In genomic region chr20:50450961-50451752, GRCh38 we compare ENCODE assay signal across 8 cellular contexts. TPM values are rescaled to one million over a fixed set of nuclear protein-coding genes. Genes with fewer than 3 reads are reported as not detected.
DNase-seq lines count a peak whose midpoint lies in the region; ATAC-seq lines count a peak whose summit lies in the region.

No MANE protein-coding gene starts in this region.

- no peaks in the 10 kb centered on the region for H3K36me3 ChIP-seq in trophoblast cell (ENCODE audit: control insufficient read depth in 1 of 2, insufficient read depth in 2 of 2, low read length in 2 of 2)

- H4K91ac ChIP-seq in trophoblast cell (ENCODE audit: low read depth, low read length), result peak overlapping the region; percentile 50

- H2AK5ac ChIP-seq in trophoblast cell (ENCODE audit: low read length), result no peak overlapping the region

- peak overlapping the region; percentile 39 for H2BK120ac ChIP-seq in trophoblast cell (ENCODE audit: insufficient read depth, low read length, poor library complexity)

- H2BK5ac ChIP-seq in trophoblast cell (ENCODE audit: low read depth, low read length, poor library complexity), result peak overlapping the region; percentile 58

- no peaks in the 10 kb centered on the region for H3K27me3 ChIP-seq in trophoblast cell (ENCODE audit: insufficient read depth, low read length)

- no peak overlapping the region for H3K4me3 ChIP-seq in trophoblast cell (ENCODE audit: low read depth, low read length)

- H3K79me2 ChIP-seq in trophoblast cell (ENCODE audit: control insufficient read depth, insufficient read depth, low read length, poor library complexity), result no peaks in the 10 kb centered on the region

- H3K4me1 ChIP-seq in trophoblast cell (ENCODE audit: control insufficient read depth in 1 of 2, insufficient read depth in 2 of 2, low read length in 2 of 2), result peaks cover 13 to 18% of the 10 kb centered on the region in 2 experiments

- H3K14ac ChIP-seq in trophoblast cell (ENCODE audit: low read length), result peak overlapping the region; percentile 41

- H3K9ac ChIP-seq in trophoblast cell (ENCODE audit: low read length), result no peak overlapping the region

- intact Hi-C loops in posterior vena cava (cut with DNase I), result no loop called here

- peaks cover 2% of the 10 kb centered on the region for H3K9me3 ChIP-seq in trophoblast cell (ENCODE audit: insufficient read depth, low read depth, low read length)

- H2BK12ac ChIP-seq in trophoblast cell (ENCODE audit: low read length), result peak overlapping the region; percentile 25

- H3K23ac ChIP-seq in trophoblast cell (ENCODE audit: low read length), result no peak overlapping the region

- no CpG with 5 or more reads among the region's 19 CpGs for WGBS in trophoblast cell (ENCODE audit: extremely low coverage, insufficient coverage, insufficient read length)

- H3K4me2 ChIP-seq in trophoblast cell (ENCODE audit: low read length), result peak overlapping the region; percentile 54

- peak; percentile 53 to 55 for ATAC-seq in activated CD4-positive, CD25-positive, alpha-beta regulatory T cell treated with anti-CD3 and anti-CD28 coated beads, Interleukin-2, amount 50 U/mL, for 24 hours
- ATAC-seq in HG02623 (IDR thresholded peaks at IDR 0.05; ENCODE audit: unreplicated experiment), result peak; percentile 73
- ATAC-seq in esophagus mucosa, result peak; percentile 34

- H4K8ac ChIP-seq in trophoblast cell (ENCODE audit: low read depth, low read length), result no peak overlapping the region

- no peak overlapping the region for H3K4ac ChIP-seq in trophoblast cell (ENCODE audit: low read depth, low read length)

- H3K18ac ChIP-seq in trophoblast cell (ENCODE audit: low read length), result no peak overlapping the region

- DNase-seq in activated CD4-positive, CD25-positive, alpha-beta regulatory T cell treated with anti-CD3 and anti-CD28 coated beads, Interleukin-2, amount 50 U/mL, for 72 hours, result no peak
- DNase-seq in NOMO-1 treated with dmso at 0.1 percent for 144 hours (lab: John Stamatoyannopoulos, UW; ENCODE audit: unreplicated experiment) (peak; percentile 83), trophoblast cell (peak; percentile 86 to 89), posterior vena cava (ENCODE audit: low spot score) (no peak), mesenteric fat pad (ENCODE audit: low spot score) (no peak)

- peaks cover 15% of the 10 kb centered on the region for H3K79me1 ChIP-seq in trophoblast cell (ENCODE audit: low read length)

- no peak overlapping the region for H4K12ac ChIP-seq in trophoblast cell (ENCODE audit: low read depth, low read length)

- peak overlapping the region; percentile 44 for H3K27ac ChIP-seq in trophoblast cell (ENCODE audit: low read depth, low read length)

- H2AFZ ChIP-seq in trophoblast cell (ENCODE audit: insufficient read depth, low read length, poor library complexity), result peak overlapping the region; percentile 10

RNA-seq across cellular contexts. Expression of gene PTPN1, which starts 59.0 kb away (rescaled TPM):
- total RNA-seq in esophagus mucosa (23.3 TPM), posterior vena cava (10 to 100 TPM; 23.5 to 43.6 TPM), mesenteric fat pad (50.9 TPM)
- 27.0 and 27.9 TPM in 2 replicates for polyA plus RNA-seq in trophoblast cell (2013)

Comparison
In these comparisons a context has a peak if more than half of its experiments do, and no peak if none do; other contexts are left out.
1. DNase-seq: peak in NOMO-1 treated with dmso at 0.1 percent for 144 hours (single experiment) and trophoblast cell (2 of 2); none in activated CD4-positive, CD25-positive, alpha-beta regulatory T cell treated with anti-CD3 and anti-CD28 coated beads, Interleukin-2, amount 50 U/mL, for 72 hours (single experiment), posterior vena cava (single experiment) and mesenteric fat pad (single experiment).
2. Peak in every context shown above with its lines, with median percentiles within 50 percentile points of each other: ATAC-seq.